ENCODE assay signal across 1 cellular context in the genomic region with DNA sequence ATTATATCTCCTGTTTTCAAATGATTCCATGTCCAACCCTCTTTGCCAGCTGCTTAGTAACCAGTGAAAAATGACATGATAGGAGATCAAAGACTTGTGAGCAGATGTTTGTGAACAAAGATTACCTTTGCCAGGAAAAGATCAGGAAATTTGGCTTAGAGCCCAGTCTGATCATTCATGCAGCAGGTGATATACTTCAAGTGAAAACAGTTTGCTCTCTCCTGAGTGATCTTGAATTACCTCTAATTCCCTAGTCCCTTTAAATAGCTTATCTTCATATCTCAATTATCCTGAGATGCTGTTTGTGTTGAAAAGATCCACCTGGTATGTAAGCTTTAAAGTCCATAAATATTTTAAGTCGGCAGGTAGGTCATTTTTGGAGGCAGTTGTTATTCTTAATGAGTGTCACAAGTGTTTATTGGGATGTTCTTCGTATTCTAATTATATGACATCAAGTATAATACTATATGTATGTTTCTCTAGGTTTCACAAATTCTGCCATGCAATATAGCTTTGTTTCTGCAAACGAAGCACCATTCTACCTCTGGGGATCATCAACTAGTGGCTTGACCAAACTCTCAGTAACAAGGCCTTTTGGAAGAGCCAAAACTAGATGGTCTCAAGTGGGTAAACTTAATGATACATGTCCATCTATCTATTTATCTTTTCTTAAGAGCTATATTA.
TF ChIP-seq lines count a peak whose summit lies in the region.

No MANE protein-coding gene starts in this region.

TF ChIP-seq in HepG2, 621 proteins besides CTCF, POLR2A, EP300 and RAD21 (continued from another document and continues in another):
- no peak; the same call in 1 of the 2 replicates for TF ChIP-seq ZNF652 (CRISPR knock-in tag; IDR thresholded peaks at IDR 0.05; ENCODE audit: borderline replicate concordance, low read depth)
- TF ChIP-seq, protein P1, sequence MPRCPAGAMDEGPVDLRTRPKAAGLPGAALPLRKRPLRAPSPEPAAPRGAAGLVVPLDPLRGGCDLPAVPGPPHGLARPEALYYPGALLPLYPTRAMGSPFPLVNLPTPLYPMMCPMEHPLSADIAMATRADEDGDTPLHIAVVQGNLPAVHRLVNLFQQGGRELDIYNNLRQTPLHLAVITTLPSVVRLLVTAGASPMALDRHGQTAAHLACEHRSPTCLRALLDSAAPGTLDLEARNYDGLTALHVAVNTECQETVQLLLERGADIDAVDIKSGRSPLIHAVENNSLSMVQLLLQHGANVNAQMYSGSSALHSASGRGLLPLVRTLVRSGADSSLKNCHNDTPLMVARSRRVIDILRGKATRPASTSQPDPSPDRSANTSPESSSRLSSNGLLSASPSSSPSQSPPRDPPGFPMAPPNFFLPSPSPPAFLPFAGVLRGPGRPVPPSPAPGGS (CRISPR knock-in tag; IDR thresholded peaks at IDR 0.05): no peak; the same call in 1 of the 2 replicates
- peak; percentile 91; the same call in 1 of the 2 replicates for TF ChIP-seq PAX8 (CRISPR knock-in tag; IDR thresholded peaks at IDR 0.05; ENCODE audit: borderline replicate concordance)
- TF ChIP-seq, protein P2, sequence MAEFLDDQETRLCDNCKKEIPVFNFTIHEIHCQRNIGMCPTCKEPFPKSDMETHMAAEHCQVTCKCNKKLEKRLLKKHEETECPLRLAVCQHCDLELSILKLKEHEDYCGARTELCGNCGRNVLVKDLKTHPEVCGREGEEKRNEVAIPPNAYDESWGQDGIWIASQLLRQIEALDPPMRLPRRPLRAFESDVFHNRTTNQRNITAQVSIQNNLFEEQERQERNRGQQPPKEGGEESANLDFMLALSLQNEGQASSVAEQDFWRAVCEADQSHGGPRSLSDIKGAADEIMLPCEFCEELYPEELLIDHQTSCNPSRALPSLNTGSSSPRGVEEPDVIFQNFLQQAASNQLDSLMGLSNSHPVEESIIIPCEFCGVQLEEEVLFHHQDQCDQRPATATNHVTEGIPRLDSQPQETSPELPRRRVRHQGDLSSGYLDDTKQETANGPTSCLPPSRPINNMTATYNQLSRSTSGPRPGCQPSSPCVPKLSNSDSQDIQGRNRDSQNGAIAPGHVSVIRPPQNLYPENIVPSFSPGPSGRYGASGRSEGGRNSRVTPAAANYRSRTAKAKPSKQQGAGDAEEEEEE (CRISPR knock-in tag; IDR thresholded peaks at IDR 0.05; ENCODE audit: borderline replicate concordance): no peak
- TF ChIP-seq PAF1 (CRISPR knock-in tag; IDR thresholded peaks at IDR 0.05): no peak
- no peak for TF ChIP-seq NFKB2 (CRISPR knock-in tag; IDR thresholded peaks at IDR 0.05; ENCODE audit: borderline replicate concordance)
- no peak for TF ChIP-seq KAT2B (IDR thresholded peaks at IDR 0.05; ENCODE audit: borderline replicate concordance, low read depth, low read length)
- TF ChIP-seq SP140L (CRISPR knock-in tag; IDR thresholded peaks at IDR 0.05; ENCODE audit: borderline replicate concordance): no peak
- no peak for TF ChIP-seq ZNF383 (CRISPR knock-in tag; IDR thresholded peaks at IDR 0.05; ENCODE audit: borderline replicate concordance)
- no peak for TF ChIP-seq ZNF260 (CRISPR knock-in tag; IDR thresholded peaks at IDR 0.05; ENCODE audit: borderline replicate concordance, low read depth)
- no peak for TF ChIP-seq ZNF660 (CRISPR knock-in tag; IDR thresholded peaks at IDR 0.05; ENCODE audit: borderline replicate concordance, low read depth)
- TF ChIP-seq FOXM1 (CRISPR knock-in tag; IDR thresholded peaks at IDR 0.05): no peak
- TF ChIP-seq KLF15 (CRISPR knock-in tag; IDR thresholded peaks at IDR 0.05; ENCODE audit: borderline replicate concordance): no peak
- no peak for TF ChIP-seq CREB1 (IDR thresholded peaks at IDR 0.05)
- peak; percentile 85 for TF ChIP-seq CREB1 (CRISPR knock-in tag; IDR thresholded peaks at IDR 0.05)
- peak; percentile 70; the same call in 1 of the 2 replicates for TF ChIP-seq YEATS2 (CRISPR knock-in tag; IDR thresholded peaks at IDR 0.05; ENCODE audit: borderline replicate concordance)
- TF ChIP-seq CBX2 (IDR thresholded peaks at IDR 0.05; ENCODE audit: low read depth, low read length): no peak
- TF ChIP-seq CBX2 (CRISPR knock-in tag; IDR thresholded peaks at IDR 0.05; ENCODE audit: low read depth): no peak
- TF ChIP-seq ZNF232 (CRISPR knock-in tag; IDR thresholded peaks at IDR 0.05; ENCODE audit: borderline replicate concordance): no peak
- peak; percentile 81; the same call in 1 of the 2 replicates for TF ChIP-seq SNAPC2 (CRISPR knock-in tag; IDR thresholded peaks at IDR 0.05)
- TF ChIP-seq REST (IDR thresholded peaks at IDR 0.05; ENCODE audit: borderline replicate concordance in 1 of 2, low read depth in 1 of 2, low read length in 2 of 2): no peak
- peak; percentile 77; the same call in 1 of the 2 replicates for TF ChIP-seq KDM4B (CRISPR knock-in tag; IDR thresholded peaks at IDR 0.05)
- TF ChIP-seq, protein P3, sequence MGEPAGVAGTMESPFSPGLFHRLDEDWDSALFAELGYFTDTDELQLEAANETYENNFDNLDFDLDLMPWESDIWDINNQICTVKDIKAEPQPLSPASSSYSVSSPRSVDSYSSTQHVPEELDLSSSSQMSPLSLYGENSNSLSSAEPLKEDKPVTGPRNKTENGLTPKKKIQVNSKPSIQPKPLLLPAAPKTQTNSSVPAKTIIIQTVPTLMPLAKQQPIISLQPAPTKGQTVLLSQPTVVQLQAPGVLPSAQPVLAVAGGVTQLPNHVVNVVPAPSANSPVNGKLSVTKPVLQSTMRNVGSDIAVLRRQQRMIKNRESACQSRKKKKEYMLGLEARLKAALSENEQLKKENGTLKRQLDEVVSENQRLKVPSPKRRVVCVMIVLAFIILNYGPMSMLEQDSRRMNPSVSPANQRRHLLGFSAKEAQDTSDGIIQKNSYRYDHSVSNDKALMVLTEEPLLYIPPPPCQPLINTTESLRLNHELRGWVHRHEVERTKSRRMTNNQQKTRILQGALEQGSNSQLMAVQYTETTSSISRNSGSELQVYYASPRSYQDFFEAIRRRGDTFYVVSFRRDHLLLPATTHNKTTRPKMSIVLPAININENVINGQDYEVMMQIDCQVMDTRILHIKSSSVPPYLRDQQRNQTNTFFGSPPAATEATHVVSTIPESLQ (CRISPR knock-in tag; conservative IDR thresholded peaks at IDR 0.05): no peak
- TF ChIP-seq MTA1 (CRISPR knock-in tag; IDR thresholded peaks at IDR 0.05; ENCODE audit: borderline replicate concordance): no peak
- 0 out of 2 replicates have a peak, but pooled peaks have one; percentile 32 for TF ChIP-seq BHLHE40 (IDR thresholded peaks at IDR 0.05; ENCODE audit: low read length)
- TF ChIP-seq CC2D1A (CRISPR knock-in tag; IDR thresholded peaks at IDR 0.05): no peak
- no peak for TF ChIP-seq ZNF713 (CRISPR knock-in tag; IDR thresholded peaks at IDR 0.05)
- TF ChIP-seq NCOA1 (CRISPR knock-in tag; IDR thresholded peaks at IDR 0.05): no peak
- peak; percentile 52; the same call in 1 of the 2 replicates for TF ChIP-seq KMT2B (CRISPR knock-in tag; IDR thresholded peaks at IDR 0.05)
- TF ChIP-seq ZFYVE20 (CRISPR knock-in tag; IDR thresholded peaks at IDR 0.05; ENCODE audit: borderline replicate concordance, low read depth): no peak
- peak; percentile 53; the same call in 1 of the 2 replicates for TF ChIP-seq HOXA3 (CRISPR knock-in tag; IDR thresholded peaks at IDR 0.05)
- TF ChIP-seq FOXA1 (IDR thresholded peaks at IDR 0.05): no peak
- peak; percentile 37; the same call in 1 of the 2 replicates for TF ChIP-seq FOXA1 (CRISPR knock-in tag; IDR thresholded peaks at IDR 0.05)
- TF ChIP-seq RCOR2 (CRISPR knock-in tag; IDR thresholded peaks at IDR 0.05): peak; percentile 81; the same call in 1 of the 2 replicates
- TF ChIP-seq E2F5 (CRISPR knock-in tag; conservative IDR thresholded peaks at IDR 0.05): no peak
- TF ChIP-seq KLF11 (CRISPR knock-in tag; IDR thresholded peaks at IDR 0.05): no peak; the same call in 1 of the 2 replicates
- TF ChIP-seq ZNF598 (CRISPR knock-in tag; IDR thresholded peaks at IDR 0.05; ENCODE audit: borderline replicate concordance): no peak
- peak; percentile 73; the same call in 1 of the 2 replicates for TF ChIP-seq RERE (CRISPR knock-in tag; IDR thresholded peaks at IDR 0.05; ENCODE audit: low read depth)
- TF ChIP-seq ATAD3A (CRISPR knock-in tag; IDR thresholded peaks at IDR 0.05): no peak
- no peak for TF ChIP-seq ZNF883 (CRISPR knock-in tag; IDR thresholded peaks at IDR 0.05; ENCODE audit: not compliant biosample characterization)
- TF ChIP-seq MAFG (CRISPR knock-in tag; IDR thresholded peaks at IDR 0.05): no peak
- TF ChIP-seq ZNF335 (CRISPR knock-in tag; IDR thresholded peaks at IDR 0.05): peak; percentile 87; the same call in 1 of the 2 replicates
- no peak for TF ChIP-seq ZNF143 (CRISPR knock-in tag; IDR thresholded peaks at IDR 0.05)
- no peak for TF ChIP-seq ZNF546 (CRISPR knock-in tag; conservative IDR thresholded peaks at IDR 0.05)
- no peak for TF ChIP-seq JUND (CRISPR knock-in tag; IDR thresholded peaks at IDR 0.05)
- no peak for TF ChIP-seq ZNF770 (CRISPR knock-in tag; IDR thresholded peaks at IDR 0.05)
- no peak for TF ChIP-seq ZNF326 (CRISPR knock-in tag; IDR thresholded peaks at IDR 0.05; ENCODE audit: borderline replicate concordance)
- TF ChIP-seq XRCC5 (optimal IDR thresholded peaks at IDR 0.05; ENCODE audit: low read length): no peak
- TF ChIP-seq GTF3A (CRISPR knock-in tag; conservative IDR thresholded peaks at IDR 0.05): no peak
